In the genomic region with DNA sequence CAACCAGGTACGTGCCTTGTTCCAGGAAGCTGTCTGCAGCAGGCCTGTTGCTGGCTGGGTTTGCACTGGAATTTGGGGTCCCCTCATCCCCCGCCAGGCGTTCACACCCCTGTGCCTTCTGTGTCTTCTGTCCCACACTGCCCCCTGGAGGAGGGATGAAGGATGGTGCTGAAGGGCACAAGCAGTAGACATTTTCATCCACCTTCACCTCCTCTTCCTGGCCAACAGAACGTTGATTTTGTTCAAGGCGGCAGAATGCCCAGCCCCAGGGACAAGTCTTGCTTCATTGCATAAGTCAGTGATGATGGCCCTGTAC, we compare ENCODE assay signal across 8 cellular contexts.
DNase-seq lines count a peak whose midpoint lies in the region; ATAC-seq and TF ChIP-seq lines count a peak whose summit lies in the region.

No MANE protein-coding gene starts in this region.

- H3K4me3 ChIP-seq in CD8-positive, alpha-beta T cell (ENCODE audit: low read depth, low read length): no peak overlapping the region
- H3K4me3 ChIP-seq in fibroblast of pulmonary artery (replicated peaks; ENCODE audit: low read depth, low read length): no peak overlapping the region

- no peaks in the 10 kb centered on the region for H3K9me3 ChIP-seq in CD8-positive, alpha-beta T cell (ENCODE audit: low read length)

- no peaks in the 10 kb centered on the region for H3K9me3 Mint-ChIP-seq in CD8-positive, alpha-beta T cell
- H3K9me3 Mint-ChIP-seq in activated CD8-positive, alpha-beta T cell treated with anti-CD3 and anti-CD28 coated beads for 36 hours: no peaks in the 10 kb centered on the region

- H3K27me3 ChIP-seq in CD8-positive, alpha-beta T cell (ENCODE audit: insufficient read depth, low read length): no peaks in the 10 kb centered on the region

- no peaks in the 10 kb centered on the region for H3K4me1 ChIP-seq in CD8-positive, alpha-beta T cell (ENCODE audit: insufficient read depth, low read length)

- peak in 6 of 7 experiments; percentile 29 to 64 (median 54) for DNase-seq in CD8-positive, alpha-beta T cell
- DNase-seq in HuH-7 (ENCODE audit: low spot score): peak; percentile 61
- DNase-seq in activated CD8-positive, alpha-beta T cell treated with anti-CD3 and anti-CD28 coated beads for 36 hours: peak; percentile 67
- no peak for DNase-seq in fibroblast of pulmonary artery (ENCODE audit: low read depth)
- DNase-seq in stimulated activated CD4-positive, alpha-beta T cell treated with anti-CD3 and anti-CD28 coated beads, Interleukin-1b, Interleukin-23, amount 100 ng/mL, for 24 hours (ENCODE audit: low read depth in 4 of 4, low spot score in 1 of 4): peak; percentile 16 to 35 (median 24)
- DNase-seq in NCI-H2029 treated with DMSO at 0.1 percent for 48 hours (lab: John Stamatoyannopoulos, UW): no peak
- DNase-seq in GF-D8 (lab: John Stamatoyannopoulos, UW): no peak

- CTCF ChIA-PET in CD8-positive, alpha-beta T cell (lab: Charles Lee): interaction anchor here (0.6 to 2.3 kb wide), 8 partner anchors 11 to 1846 kb away, joined by 3 to 5 read pairs (median 4); no protein-coding TSS in a partner anchor
- CTCF ChIA-PET in activated CD8-positive, alpha-beta T cell treated with anti-CD3 and anti-CD28 coated beads for 36 hours (lab: Charles Lee): interaction anchor here (0.9 to 1.7 kb wide), 8 partner anchors 9 to 230 kb away, joined by 3 to 7 read pairs (median 4); no protein-coding TSS in a partner anchor

- TF ChIP-seq CTCF in CD8-positive, alpha-beta T cell (IDR thresholded peaks at IDR 0.05): peak; percentile 51
- TF ChIP-seq CTCF in activated CD8-positive, alpha-beta T cell treated with anti-CD3 and anti-CD28 coated beads for 36 hours (IDR thresholded peaks at IDR 0.05): peak; percentile 72
- TF ChIP-seq CTCF in fibroblast of pulmonary artery (IDR thresholded peaks at IDR 0.05; ENCODE audit: low read length, missing control alignments): peak; percentile 44

- H3K36me3 ChIP-seq in CD8-positive, alpha-beta T cell (ENCODE audit: insufficient read depth, low read length): no peaks in the 10 kb centered on the region

- H3K27ac Mint-ChIP-seq in CD8-positive, alpha-beta T cell: no peak overlapping the region
- no peak overlapping the region for H3K27ac Mint-ChIP-seq in activated CD8-positive, alpha-beta T cell treated with anti-CD3 and anti-CD28 coated beads for 36 hours

- no peaks in the 10 kb centered on the region for H3K4me1 Mint-ChIP-seq in CD8-positive, alpha-beta T cell (ENCODE audit: low read depth)
- H3K4me1 Mint-ChIP-seq in activated CD8-positive, alpha-beta T cell treated with anti-CD3 and anti-CD28 coated beads for 36 hours (ENCODE audit: low read depth): no peaks in the 10 kb centered on the region

- POLR2A ChIA-PET in CD8-positive, alpha-beta T cell (lab: Charles Lee): no interaction called here
- POLR2A ChIA-PET in activated CD8-positive, alpha-beta T cell treated with anti-CD3 and anti-CD28 coated beads for 36 hours (lab: Charles Lee): no interaction called here

- H3K36me3 Mint-ChIP-seq in CD8-positive, alpha-beta T cell: no peaks in the 10 kb centered on the region
- no peaks in the 10 kb centered on the region for H3K36me3 Mint-ChIP-seq in activated CD8-positive, alpha-beta T cell treated with anti-CD3 and anti-CD28 coated beads for 36 hours (ENCODE audit: low read depth)

- H3K4me3 Mint-ChIP-seq in CD8-positive, alpha-beta T cell: no peak overlapping the region
- no peak overlapping the region for H3K4me3 Mint-ChIP-seq in activated CD8-positive, alpha-beta T cell treated with anti-CD3 and anti-CD28 coated beads for 36 hours

- peaks cover 2% of the 10 kb centered on the region for H3K27me3 Mint-ChIP-seq in CD8-positive, alpha-beta T cell (ENCODE audit: low read depth)
- no peaks in the 10 kb centered on the region for H3K27me3 Mint-ChIP-seq in activated CD8-positive, alpha-beta T cell treated with anti-CD3 and anti-CD28 coated beads for 36 hours

- no peak overlapping the region for H3K27ac ChIP-seq in CD8-positive, alpha-beta T cell (ENCODE audit: low read depth, low read length)

- intact Hi-C loops in CD8-positive, alpha-beta T cell (cut with DNase I, micrococcal nuclease): loop anchor here (1.0 to 2.0 kb wide), 3 partner anchors 120 to 218 kb away; no protein-coding TSS in a partner anchor
- intact Hi-C loops in activated CD8-positive, alpha-beta T cell treated with anti-CD3 and anti-CD28 coated beads for 36 hours (cut with micrococcal nuclease): no loop called here

- peak; percentile 62 for ATAC-seq in CD8-positive, alpha-beta T cell
- peak; percentile 67 for ATAC-seq in activated CD8-positive, alpha-beta T cell treated with anti-CD3 and anti-CD28 coated beads for 36 hours
- ATAC-seq in GM19395 (IDR thresholded peaks at IDR 0.05; ENCODE audit: unreplicated experiment): no peak

Comparison
In these comparisons a context has a peak if more than half of its experiments do, and no peak if none do; other contexts are left out.
1. DNase-seq: peak in CD8-positive, alpha-beta T cell (6 of 7), HuH-7 (single experiment), activated CD8-positive, alpha-beta T cell treated with anti-CD3 and anti-CD28 coated beads for 36 hours (single experiment) and stimulated activated CD4-positive, alpha-beta T cell treated with anti-CD3 and anti-CD28 coated beads, Interleukin-1b, Interleukin-23, amount 100 ng/mL, for 24 hours (4 of 4); none in fibroblast of pulmonary artery (single experiment), NCI-H2029 treated with DMSO at 0.1 percent for 48 hours (single experiment) and GF-D8 (single experiment).
2. Peak in every context shown above with its lines, with median percentiles within 50 percentile points of each other: CTCF ChIP-seq.